ENCODE assay signal across 8 cellular contexts in the genomic region with DNA sequence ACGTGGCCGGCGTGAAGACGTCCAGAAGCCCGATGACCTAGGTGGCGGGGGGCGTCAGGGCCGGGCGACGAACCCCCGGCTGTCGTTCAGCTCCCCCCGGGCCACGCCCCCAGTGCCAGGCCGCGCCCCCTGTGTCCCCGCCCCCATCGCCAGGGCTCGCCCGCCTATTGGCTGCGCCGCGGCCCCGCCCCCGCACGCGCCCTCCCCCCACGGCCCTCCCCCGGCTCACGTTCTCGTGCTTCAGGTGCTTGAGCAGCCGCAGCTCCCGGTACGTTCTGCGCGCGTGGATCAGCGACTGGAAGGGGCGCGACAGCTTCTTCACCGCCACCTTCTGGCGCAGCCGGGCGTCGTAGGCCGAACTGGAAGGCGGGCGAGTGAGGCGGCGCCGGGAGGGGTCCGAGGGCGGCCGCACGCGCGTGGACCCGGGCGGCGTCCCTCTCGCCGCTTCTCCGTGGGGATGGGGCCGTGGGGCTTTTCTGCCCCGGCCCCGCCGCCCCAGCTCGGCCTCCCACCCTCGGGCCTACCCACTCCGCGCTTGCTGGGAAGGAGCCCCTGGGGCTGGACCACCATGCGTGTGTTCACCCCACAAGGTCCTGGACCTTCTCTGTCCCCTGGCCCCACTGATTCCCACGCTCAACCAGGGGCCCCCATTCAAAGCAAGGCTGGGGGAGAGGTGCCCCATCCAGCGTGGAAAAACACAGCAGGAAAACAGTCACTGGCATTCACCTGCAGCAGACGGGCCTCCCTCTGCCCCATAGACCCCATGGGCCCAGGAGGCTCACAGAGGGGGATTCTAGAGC. TPM values are rescaled to one million over a fixed set of nuclear protein-coding genes. Genes with fewer than 3 reads are reported as not detected.
DNase-seq lines count a peak whose midpoint lies in the region; ATAC-seq and TF ChIP-seq lines count a peak whose summit lies in the region.

No MANE protein-coding gene starts in this region.

- H3K4me3 Mint-ChIP-seq in activated CD4-positive, alpha-beta memory T cell treated with anti-CD3 and anti-CD28 coated beads, Interleukin-2, amount 10 ng/mL, durations not matched to agents 7 days and 5 days: no peak overlapping the region

- H4K20me1 ChIP-seq in MM.1S (ENCODE audit: insufficient read depth, low read length): no peaks in the 10 kb centered on the region

- H3K27ac Mint-ChIP-seq in activated CD4-positive, alpha-beta memory T cell treated with anti-CD3 and anti-CD28 coated beads, Interleukin-2, amount 10 ng/mL, durations not matched to agents 7 days and 5 days: no peak overlapping the region

- no peak for TF ChIP-seq EP300 in ovary (IDR thresholded peaks at IDR 0.05)

- no peak overlapping the region for H3K9ac ChIP-seq in MM.1S (ENCODE audit: low read length)

- no peaks in the 10 kb centered on the region for H3K9me3 Mint-ChIP-seq in activated CD4-positive, alpha-beta memory T cell treated with anti-CD3 and anti-CD28 coated beads, Interleukin-2, amount 10 ng/mL, durations not matched to agents 7 days and 5 days

- intact Hi-C loops in ovary (cut with DNase I): loop anchor here in 2 of 4 donors (5.0 kb wide), 1 partner anchor 70 kb away; no protein-coding TSS in a partner anchor

- H3K4me3 ChIP-seq in GM12875 (ENCODE audit: low read depth, low read length): no peak overlapping the region
- H3K4me3 ChIP-seq in ovary: peak overlapping the region; percentile 2
- no peak overlapping the region for H3K4me3 ChIP-seq in MM.1S (ENCODE audit: low read length)

- H3K27ac ChIP-seq in ovary (peak overlapping the region in 1 of 2 donors; percentile 55), MM.1S (ENCODE audit: low read length) (no peak overlapping the region)

- no peaks in the 10 kb centered on the region for H3K36me3 Mint-ChIP-seq in activated CD4-positive, alpha-beta memory T cell treated with anti-CD3 and anti-CD28 coated beads, Interleukin-2, amount 10 ng/mL, durations not matched to agents 7 days and 5 days (ENCODE audit: low read depth)

- no peak for ATAC-seq in HG03439 (IDR thresholded peaks at IDR 0.05; ENCODE audit: unreplicated experiment)

- POLR2A ChIA-PET in activated CD4-positive, alpha-beta memory T cell treated with anti-CD3 and anti-CD28 coated beads, Interleukin-2, amount 10 ng/mL, durations not matched to agents 7 days and 5 days (lab: Charles Lee): interaction anchor here (0.8 to 4.1 kb wide), 3 partner anchors 17 to 201 kb away, joined by 3 to 13 read pairs (median 6); a partner anchor contains a TSS

- peak; percentile 53 for DNase-seq in activated CD4-positive, alpha-beta memory T cell treated with anti-CD3 and anti-CD28 coated beads, Interleukin-2, amount 10 ng/mL, durations not matched to agents 7 days and 5 days
- DNase-seq in erythroblast (lab: John Stamatoyannopoulos, UW): peak; percentile 34 to 50
- peak; percentile 77 to 86 (median 85) for DNase-seq in ovary
- no peak for DNase-seq in NCI-H510A treated with DMSO at 0.1 percent for 48 hours (lab: John Stamatoyannopoulos, UW)
- no peak for DNase-seq in NCI-H187 (lab: John Stamatoyannopoulos, UW)
- no peak for DNase-seq in MM.1S

- peaks cover 4% of the 10 kb centered on the region for H3K27me3 Mint-ChIP-seq in activated CD4-positive, alpha-beta memory T cell treated with anti-CD3 and anti-CD28 coated beads, Interleukin-2, amount 10 ng/mL, durations not matched to agents 7 days and 5 days

- peaks cover 12% of the 10 kb centered on the region; the same call in 1 of the 2 replicates for H3F3A ChIP-seq in MM.1S (ENCODE audit: insufficient read depth, low read length)

- H3K4me1 Mint-ChIP-seq in activated CD4-positive, alpha-beta memory T cell treated with anti-CD3 and anti-CD28 coated beads, Interleukin-2, amount 10 ng/mL, durations not matched to agents 7 days and 5 days: peaks cover 15% of the 10 kb centered on the region

- no peaks in the 10 kb centered on the region for H3K36me3 ChIP-seq in ovary
- H3K36me3 ChIP-seq in MM.1S (replicated peaks; ENCODE audit: insufficient read depth, low read length): no peaks in the 10 kb centered on the region

- TF ChIP-seq CTCF in GM12875 (IDR thresholded peaks at IDR 0.05; ENCODE audit: borderline replicate concordance, insufficient read depth, low read depth, low read length) (0 out of 2 replicates have a peak, but pooled peaks have one; percentile 22), ovary (IDR thresholded peaks at IDR 0.05) (peak in 1 of 3 donors; percentile 16), MM.1S (IDR thresholded peaks at IDR 0.05; ENCODE audit: low read length) (no peak)

- no peaks in the 10 kb centered on the region for H3K9me3 ChIP-seq in ovary
- no peaks in the 10 kb centered on the region for H3K9me3 ChIP-seq in MM.1S (replicated peaks; ENCODE audit: insufficient read depth, low read length)

- H3K4me1 ChIP-seq in ovary (ENCODE audit: insufficient read depth) (peaks cover 26% of the 10 kb centered on the region), MM.1S (ENCODE audit: low read length) (peaks cover 7% of the 10 kb centered on the region; the same call in 1 of the 2 replicates)

- H3K4me2 ChIP-seq in MM.1S (ENCODE audit: low read depth, low read length): no peak overlapping the region

- no peak overlapping the region for H2AFZ ChIP-seq in MM.1S (ENCODE audit: low read length)

- CTCF ChIA-PET in activated CD4-positive, alpha-beta memory T cell treated with anti-CD3 and anti-CD28 coated beads, Interleukin-2, amount 10 ng/mL, durations not matched to agents 7 days and 5 days (lab: Charles Lee): interaction anchor here (0.7 kb wide), 2 partner anchors 9 to 42 kb away, joined by 3 to 4 read pairs; no protein-coding TSS in a partner anchor

- TF ChIP-seq POLR2A in erythroblast (IDR thresholded peaks at IDR 0.05; ENCODE audit: low read length) (no peak), ovary (IDR thresholded peaks at IDR 0.05) (no peak)

- H3K79me2 ChIP-seq in MM.1S (ENCODE audit: low read length): no peaks in the 10 kb centered on the region

- H3K27me3 ChIP-seq in ovary (no peaks in the 10 kb centered on the region), MM.1S (replicated peaks; ENCODE audit: insufficient read depth, low read length) (peaks cover 19% of the 10 kb centered on the region)

- no peaks in the 10 kb centered on the region for H3K9me2 ChIP-seq in MM.1S (replicated peaks; ENCODE audit: insufficient read depth, low read length)

- WGBS in ovary, 3 donors: 7 to 29% (median 22%) methylated on average over 43 to 75 of the region's 75 CpGs

RNA-seq across cellular contexts. Expression of a gene that starts 2.4 kb away (rescaled TPM):
- total RNA-seq in activated CD4-positive, alpha-beta memory T cell treated with anti-CD3 and anti-CD28 coated beads, Interleukin-2, amount 10 ng/mL, durations not matched to agents 7 days and 5 days: 10 to 100 TPM; 13.4 to 14.2 TPM
- 10 to 100 TPM in 4 of 7 donors, 1 to 10 TPM in 3; 2.0 to 31.6 (median 12.0) TPM for total RNA-seq in ovary
- 10 to 100 TPM in 1 of 2 donors, under 1 TPM in 1; 0.92 to 13.0 TPM for polyA plus RNA-seq in ovary

RNA-seq across cellular contexts. Expression of a gene that starts 6.3 kb away (rescaled TPM):
- 1 to 10 TPM; 4.8 to 5.8 TPM for total RNA-seq in activated CD4-positive, alpha-beta memory T cell treated with anti-CD3 and anti-CD28 coated beads, Interleukin-2, amount 10 ng/mL, durations not matched to agents 7 days and 5 days
- total RNA-seq in ovary: 10 to 100 TPM in 6 of 7 donors, 1 to 10 TPM in 1; 7.9 to 35.3 (median 23.3) TPM
- polyA plus RNA-seq in ovary: 10 to 100 TPM in 1 of 2 donors, under 1 TPM in 1; 0.87 to 26.5 TPM

RNA-seq across cellular contexts. Expression of a gene that starts 16.7 kb away (rescaled TPM):
- total RNA-seq in activated CD4-positive, alpha-beta memory T cell treated with anti-CD3 and anti-CD28 coated beads, Interleukin-2, amount 10 ng/mL, durations not matched to agents 7 days and 5 days: 10 to 100 TPM; 83.7 to 90.0 TPM
- 10 to 100 TPM; 24.9 to 44.6 (median 41.1) TPM for total RNA-seq in ovary
- 10 to 100 TPM in 1 of 2 donors, 1 to 10 TPM in 1; 2.3 to 33.2 TPM for polyA plus RNA-seq in ovary

RNA-seq across cellular contexts. Expression of a gene that starts 23.0 kb away (rescaled TPM):
- total RNA-seq in activated CD4-positive, alpha-beta memory T cell treated with anti-CD3 and anti-CD28 coated beads, Interleukin-2, amount 10 ng/mL, durations not matched to agents 7 days and 5 days: 10 to 100 TPM; 50.6 to 53.9 TPM
- total RNA-seq in ovary: 10 to 100 TPM; 35.9 to 52.2 (median 40.8) TPM
- 10 to 100 TPM in 1 of 2 donors, 1 to 10 TPM in 1; 7.5 to 42.6 TPM for polyA plus RNA-seq in ovary

RNA-seq across cellular contexts. Expression of a gene that starts 39.7 kb away (rescaled TPM):
- total RNA-seq in activated CD4-positive, alpha-beta memory T cell treated with anti-CD3 and anti-CD28 coated beads, Interleukin-2, amount 10 ng/mL, durations not matched to agents 7 days and 5 days: 10 to 100 TPM; 21.5 to 23.5 TPM
- total RNA-seq in ovary: 100 to 1,000 TPM; 121 to 274 (median 229) TPM
- 100 to 1,000 TPM in 1 of 2 donors, 10 to 100 TPM in 1; 26.5 to 135 TPM for polyA plus RNA-seq in ovary

Comparison
In these comparisons a context has a peak if more than half of its experiments do, and no peak if none do; other contexts are left out.
1. DNase-seq: peak in activated CD4-positive, alpha-beta memory T cell treated with anti-CD3 and anti-CD28 coated beads, Interleukin-2, amount 10 ng/mL, durations not matched to agents 7 days and 5 days (single experiment), erythroblast (2 of 2) and ovary (5 of 5); none in NCI-H510A treated with DMSO at 0.1 percent for 48 hours (single experiment), NCI-H187 (0 of 2) and MM.1S (single experiment).